10 cellular contexts compared by ENCODE assay signal in the genomic region with DNA sequence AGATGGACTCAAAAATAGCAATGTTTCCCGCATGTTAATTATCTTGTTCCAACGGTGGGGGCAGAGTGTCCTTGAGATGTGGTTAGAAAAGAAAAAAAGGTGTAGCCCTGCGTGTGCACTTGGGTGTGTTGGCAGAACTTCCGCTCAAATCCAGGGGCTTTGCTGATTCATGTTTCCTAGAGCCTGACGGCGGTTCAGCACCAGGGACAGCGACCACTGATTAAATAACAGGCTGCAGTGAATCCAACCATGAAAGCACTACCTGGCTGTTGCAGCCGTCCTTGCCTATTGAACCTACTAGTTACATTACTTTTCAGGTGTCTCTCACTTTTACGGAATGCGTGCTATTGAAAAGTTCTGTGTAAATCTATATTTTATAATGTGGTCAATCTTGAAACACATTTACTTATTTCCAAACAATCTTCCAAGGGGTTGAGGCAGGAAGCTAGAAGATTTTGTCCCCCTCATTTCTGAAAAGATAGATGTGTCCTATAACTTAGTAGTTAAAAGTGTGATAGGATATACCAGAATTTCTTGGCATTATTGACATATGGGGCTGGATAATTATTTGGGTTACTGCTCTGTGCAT.
A peak's percentile ranks its signal among the peaks of the same experiment; 100 is the strongest.
DNase-seq lines count a peak whose midpoint lies in the region; ATAC-seq and TF ChIP-seq lines count a peak whose summit lies in the region.
"Had no signal": no experiment of that assay in that cellular context is flagged by ENCODE, and none has a peak within 500 bp of the region (broad histone marks: within the 10 kb centered on the region; RNA-seq: fewer than 3 reads in every experiment).

No MANE protein-coding gene starts in this region.

- H3K27me3 Mint-ChIP-seq in GM23338 (ENCODE audit: insufficient read depth, low read depth, poor library complexity): peaks cover 5% of the 10 kb centered on the region
- H3K27me3 Mint-ChIP-seq in T-helper 2 cell treated with Interferon-gamma antibody and Interleukin-4, amounts not matched to agents 5 μg/mL and 100 μg/mL, for 36 hours (ENCODE audit: low read depth): no peaks in the 10 kb centered on the region
- H3K27me3 Mint-ChIP-seq: stimulated activated naive CD8-positive, alpha-beta T cell treated with anti-CD3 and anti-CD28 coated beads, Interleukin-15, amount 100 ng/mL, for 72 hours had no signal

- no peaks in the 10 kb centered on the region for H3K27me3 ChIP-seq in GM23338 (ENCODE audit: insufficient read depth)

- H3K4me2 ChIP-seq in GM23338: no peak overlapping the region

- ATAC-seq in GM23338 (peak; percentile 95), HG03460 (IDR thresholded peaks at IDR 0.05; ENCODE audit: unreplicated experiment) (no peak)
- ATAC-seq: stimulated activated naive CD8-positive, alpha-beta T cell treated with anti-CD3 and anti-CD28 coated beads, Interleukin-15, amount 100 ng/mL, for 72 hours had no signal

- H3K9me2 ChIP-seq in GM23338 (ENCODE audit: insufficient read depth): no peaks in the 10 kb centered on the region

- peaks cover 10% of the 10 kb centered on the region for H3K4me1 Mint-ChIP-seq in GM23338
- no peaks in the 10 kb centered on the region for H3K4me1 Mint-ChIP-seq in T-helper 2 cell treated with Interferon-gamma antibody and Interleukin-4, amounts not matched to agents 5 μg/mL and 100 μg/mL, for 36 hours (ENCODE audit: low read depth)
- H3K4me1 Mint-ChIP-seq: stimulated activated naive CD8-positive, alpha-beta T cell treated with anti-CD3 and anti-CD28 coated beads, Interleukin-15, amount 100 ng/mL, for 72 hours had no signal

- H3K4me3 ChIP-seq in GM23338: no peak overlapping the region

- H3K27ac Mint-ChIP-seq in GM23338: peak overlapping the region; percentile 52; the same call in 1 of the 2 replicates
- no peak overlapping the region for H3K27ac Mint-ChIP-seq in T-helper 2 cell treated with Interferon-gamma antibody and Interleukin-4, amounts not matched to agents 5 μg/mL and 100 μg/mL, for 36 hours
- H3K27ac Mint-ChIP-seq: stimulated activated naive CD8-positive, alpha-beta T cell treated with anti-CD3 and anti-CD28 coated beads, Interleukin-15, amount 100 ng/mL, for 72 hours; T-helper 1 cell treated with Interleukin-12 subunit alpha and Interleukin-12 subunit beta and Interleukin-4 antibody, amounts not matched to agents 30 μg/mL and 1 μg/mL, for 36 hours had no signal

- H3K79me2 ChIP-seq in GM23338 (replicated peaks; ENCODE audit: insufficient read depth): no peaks in the 10 kb centered on the region

- H3K27ac ChIP-seq in 22Rv1 (peak overlapping the region; percentile 81), GM23338 (ENCODE audit: low read depth) (no peak overlapping the region)

- H4K20me1 ChIP-seq in GM23338 (replicated peaks; ENCODE audit: insufficient read depth): no peaks in the 10 kb centered on the region

- no peaks in the 10 kb centered on the region; the same call in 2 of the 3 replicates for H3K36me3 Mint-ChIP-seq in GM23338 (ENCODE audit: low read depth)
- H3K36me3 Mint-ChIP-seq in T-helper 2 cell treated with Interferon-gamma antibody and Interleukin-4, amounts not matched to agents 5 μg/mL and 100 μg/mL, for 36 hours (ENCODE audit: low read depth): no peaks in the 10 kb centered on the region

- no peaks in the 10 kb centered on the region for H3K36me3 ChIP-seq in GM23338 (ENCODE audit: insufficient read depth)

- DNase-seq in GM23338 (ENCODE audit: low spot score): peak; percentile 91
- DNase-seq in T-helper 2 cell treated with Interferon-gamma antibody and Interleukin-4, amounts not matched to agents 5 μg/mL and 100 μg/mL, for 36 hours (ENCODE audit: low spot score): peak; percentile 7
- peak; percentile 24 for DNase-seq in foreskin melanocyte
- DNase-seq in stimulated activated CD4-positive, alpha-beta T cell treated with anti-CD3 and anti-CD28 coated beads, Interleukin-12 subunit alpha, Interleukin-12 subunit beta, amount 100 ng/mL, for 48 hours (ENCODE audit: low read depth in 2 of 3, low spot score in 1 of 3): peak in 2 of 3 donors; percentile 1 to 3
- no peak for DNase-seq in inferior parietal cortex (ENCODE audit: extremely low spot score)
- no peak for DNase-seq in hepatic stellate cell (ENCODE audit: low spot score)

- H3K4me1 ChIP-seq in GM23338 (ENCODE audit: insufficient read depth): no peaks in the 10 kb centered on the region

- no peak overlapping the region for H3K4me3 Mint-ChIP-seq in GM23338
- no peak overlapping the region for H3K4me3 Mint-ChIP-seq in T-helper 2 cell treated with Interferon-gamma antibody and Interleukin-4, amounts not matched to agents 5 μg/mL and 100 μg/mL, for 36 hours
- H3K4me3 Mint-ChIP-seq: stimulated activated naive CD8-positive, alpha-beta T cell treated with anti-CD3 and anti-CD28 coated beads, Interleukin-15, amount 100 ng/mL, for 72 hours; T-helper 1 cell treated with Interleukin-12 subunit alpha and Interleukin-12 subunit beta and Interleukin-4 antibody, amounts not matched to agents 30 μg/mL and 1 μg/mL, for 36 hours had no signal

- TF ChIP-seq CTCF in 22Rv1 (IDR thresholded peaks at IDR 0.05): no peak
- TF ChIP-seq CTCF in GM23338 (conservative IDR thresholded peaks at IDR 0.05; ENCODE audit: low read depth in 2 of 2): no peak

- H3K9me3 Mint-ChIP-seq in GM23338: no peaks in the 10 kb centered on the region
- H3K9me3 Mint-ChIP-seq in T-helper 2 cell treated with Interferon-gamma antibody and Interleukin-4, amounts not matched to agents 5 μg/mL and 100 μg/mL, for 36 hours: no peaks in the 10 kb centered on the region
- H3K9me3 Mint-ChIP-seq: T-helper 1 cell treated with Interleukin-12 subunit alpha and Interleukin-12 subunit beta and Interleukin-4 antibody, amounts not matched to agents 30 μg/mL and 1 μg/mL, for 36 hours had no signal

- H2AFZ ChIP-seq in GM23338: no peak overlapping the region

- H3F3A ChIP-seq in GM23338 (replicated peaks; ENCODE audit: low read depth): no peaks in the 10 kb centered on the region

TF ChIP-seq in GM23338, 12 proteins besides CTCF, POLR2A, EP300 and RAD21 (continues in another document):
- TF ChIP-seq, protein P1, sequence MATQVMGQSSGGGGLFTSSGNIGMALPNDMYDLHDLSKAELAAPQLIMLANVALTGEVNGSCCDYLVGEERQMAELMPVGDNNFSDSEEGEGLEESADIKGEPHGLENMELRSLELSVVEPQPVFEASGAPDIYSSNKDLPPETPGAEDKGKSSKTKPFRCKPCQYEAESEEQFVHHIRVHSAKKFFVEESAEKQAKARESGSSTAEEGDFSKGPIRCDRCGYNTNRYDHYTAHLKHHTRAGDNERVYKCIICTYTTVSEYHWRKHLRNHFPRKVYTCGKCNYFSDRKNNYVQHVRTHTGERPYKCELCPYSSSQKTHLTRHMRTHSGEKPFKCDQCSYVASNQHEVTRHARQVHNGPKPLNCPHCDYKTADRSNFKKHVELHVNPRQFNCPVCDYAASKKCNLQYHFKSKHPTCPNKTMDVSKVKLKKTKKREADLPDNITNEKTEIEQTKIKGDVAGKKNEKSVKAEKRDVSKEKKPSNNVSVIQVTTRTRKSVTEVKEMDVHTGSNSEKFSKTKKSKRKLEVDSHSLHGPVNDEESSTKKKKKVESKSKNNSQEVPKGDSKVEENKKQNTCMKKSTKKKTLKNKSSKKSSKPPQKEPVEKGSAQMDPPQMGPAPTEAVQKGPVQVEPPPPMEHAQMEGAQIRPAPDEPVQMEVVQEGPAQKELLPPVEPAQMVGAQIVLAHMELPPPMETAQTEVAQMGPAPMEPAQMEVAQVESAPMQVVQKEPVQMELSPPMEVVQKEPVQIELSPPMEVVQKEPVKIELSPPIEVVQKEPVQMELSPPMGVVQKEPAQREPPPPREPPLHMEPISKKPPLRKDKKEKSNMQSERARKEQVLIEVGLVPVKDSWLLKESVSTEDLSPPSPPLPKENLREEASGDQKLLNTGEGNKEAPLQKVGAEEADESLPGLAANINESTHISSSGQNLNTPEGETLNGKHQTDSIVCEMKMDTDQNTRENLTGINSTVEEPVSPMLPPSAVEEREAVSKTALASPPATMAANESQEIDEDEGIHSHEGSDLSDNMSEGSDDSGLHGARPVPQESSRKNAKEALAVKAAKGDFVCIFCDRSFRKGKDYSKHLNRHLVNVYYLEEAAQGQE (IDR thresholded peaks at IDR 0.05; ENCODE audit: unreplicated experiment): peak; percentile 97

Comparison
In these comparisons a context has a peak if more than half of its experiments do, and no peak if none do; other contexts are left out.
1. DNase-seq: peak in GM23338 (single experiment), T-helper 2 cell treated with Interferon-gamma antibody and Interleukin-4, amounts not matched to agents 5 μg/mL and 100 μg/mL, for 36 hours (single experiment), foreskin melanocyte (single experiment) and stimulated activated CD4-positive, alpha-beta T cell treated with anti-CD3 and anti-CD28 coated beads, Interleukin-12 subunit alpha, Interleukin-12 subunit beta, amount 100 ng/mL, for 48 hours (2 of 3); none in inferior parietal cortex (single experiment) and hepatic stellate cell (single experiment).